In the genomic region with DNA sequence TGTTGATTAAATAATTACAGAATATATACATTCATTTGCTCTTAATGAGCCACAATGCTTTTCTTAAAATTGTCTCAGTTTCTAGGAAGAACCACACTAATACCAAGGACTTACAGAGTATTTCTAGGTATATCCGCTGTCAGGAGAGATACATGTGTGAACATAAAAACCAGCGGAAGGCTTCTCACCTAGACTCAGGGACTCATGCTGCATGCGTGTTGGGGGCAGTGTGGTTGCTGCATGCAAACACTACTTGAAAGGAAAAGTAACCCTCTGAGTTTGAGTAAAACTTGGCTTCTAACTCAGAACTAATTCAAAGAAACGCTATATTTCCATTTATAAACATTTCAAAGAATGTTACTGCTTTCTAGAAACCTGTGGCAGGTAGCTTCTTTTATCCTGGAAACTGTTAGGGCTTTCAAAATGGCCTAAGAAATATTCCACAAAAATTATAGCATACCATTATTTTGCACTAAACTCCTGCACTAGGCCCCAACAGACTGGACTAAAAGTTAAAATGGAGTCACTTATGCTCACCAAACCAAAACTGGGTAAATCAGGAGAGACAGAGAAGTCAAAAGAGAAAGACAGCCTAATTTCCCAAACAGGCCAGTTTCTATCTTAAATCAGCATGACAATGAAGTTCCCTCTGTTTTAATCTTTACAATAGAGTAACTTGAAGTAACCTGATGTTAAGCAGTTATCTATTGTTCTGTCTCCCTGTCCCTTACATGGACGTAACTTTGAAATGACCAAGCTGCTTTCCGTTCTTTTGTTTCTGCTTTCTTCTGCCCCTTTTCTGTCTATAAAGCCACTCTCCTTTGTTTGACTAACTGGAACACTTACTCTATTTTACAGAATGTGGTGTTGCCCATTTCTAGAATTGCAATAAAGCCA, we compare ENCODE assay signal across 13 cellular contexts.
A peak's percentile ranks its signal among the peaks of the same experiment; 100 is the strongest.
DNase-seq lines count a peak whose midpoint lies in the region; ATAC-seq, FAIRE-seq and TF ChIP-seq lines count a peak whose summit lies in the region.
"Had no signal": no experiment of that assay in that cellular context is flagged by ENCODE, and none has a peak within 500 bp of the region (broad histone marks: within the 10 kb centered on the region; RNA-seq: fewer than 3 reads in every experiment).

No MANE protein-coding gene starts in this region.

- TF ChIP-seq CTCF in spleen (IDR thresholded peaks at IDR 0.05 in 8 of 11, conservative IDR thresholded peaks at IDR 0.05 in 3 of 11): no peak
- no peak for TF ChIP-seq CTCF in pancreas (IDR thresholded peaks at IDR 0.05)
- TF ChIP-seq CTCF in ovary (IDR thresholded peaks at IDR 0.05): no peak

- H3K9me3 ChIP-seq in spleen (no peaks in the 10 kb centered on the region), pancreas (no peaks in the 10 kb centered on the region), ovary (no peaks in the 10 kb centered on the region)
- H3K9me3 ChIP-seq: tibial artery had no signal

- intact Hi-C loops in spleen (cut with DNase I; ENCODE audit: low total_unique reads): no loop called here
- intact Hi-C loops in pancreas (cut with DNase I): no loop called here
- intact Hi-C loops in ovary (cut with DNase I): no loop called here

- TF ChIP-seq EP300 in ovary (IDR thresholded peaks at IDR 0.05): no peak

- H3K4me3 ChIP-seq in spleen (no peak overlapping the region), pancreas (no peak overlapping the region), ovary (no peak overlapping the region)
- H3K4me3 ChIP-seq: dorsolateral prefrontal cortex, tibial artery had no signal

- H3K27me3 ChIP-seq in spleen (replicated peaks in 1 of 7) (no peaks in the 10 kb centered on the region), pancreas (no peaks in the 10 kb centered on the region), ovary (no peaks in the 10 kb centered on the region)
- H3K27me3 ChIP-seq: dorsolateral prefrontal cortex, tibial artery had no signal

- FAIRE-seq in pancreas (lab: Jason Lieb, UNC): no peak

- ATAC-seq in GM18873 (IDR thresholded peaks at IDR 0.05; ENCODE audit: low FRiP score, unreplicated experiment) (no peak), HG03469 (IDR thresholded peaks at IDR 0.05; ENCODE audit: unreplicated experiment) (no peak), pancreas (no peak)

- DNase-seq in activated gamma-delta T cell treated with Interleukin-2 at 50 U/mL for 16 hours (peak; percentile 55), activated gamma-delta T cell (lab: John Stamatoyannopoulos, UW) (no peak), spleen (no peak), pancreas (no peak), ovary (no peak)
- DNase-seq in activated gamma-delta T cell treated with anti-CD3 and anti-CD28 coated beads, Interleukin-2, amount 50 U/mL, for 16 hours (ENCODE audit: low read depth): peak; percentile 41
- DNase-seq: ACHN, dorsolateral prefrontal cortex, NCI-H524 treated with DMSO at 0.1 percent for 48 hours, nucleus accumbens, tibial artery had no signal

- H3K4me1 ChIP-seq in spleen (peaks cover 0 to 48% (median 17%) of the 10 kb centered on the region in 6 donors), pancreas (peaks cover 9 to 17% (median 13%) of the 10 kb centered on the region in 3 donors), ovary (ENCODE audit: insufficient read depth) (peaks cover 4% of the 10 kb centered on the region)

- WGBS in spleen, 5 donors: 78 to 89% (median 85%) methylated on average over 6 of the region's 6 CpGs
- WGBS in pancreas, 2 donors: 92 to 97% methylated on average over 6 of the region's 6 CpGs
- WGBS in ovary, 3 donors: 91 to 97% (median 94%) methylated on average over 6 of the region's 6 CpGs

- peak overlapping the region in 5 of 8 donors; percentile 13 to 57 (median 48) for H3K27ac ChIP-seq in spleen
- H3K27ac ChIP-seq in pancreas: no peak overlapping the region
- no peak overlapping the region for H3K27ac ChIP-seq in ovary
- H3K27ac ChIP-seq: tibial artery had no signal

- TF ChIP-seq POLR2A in spleen (IDR thresholded peaks at IDR 0.05): no peak
- no peak for TF ChIP-seq POLR2A in ovary (IDR thresholded peaks at IDR 0.05)

- no peaks in the 10 kb centered on the region for H3K36me3 ChIP-seq in spleen
- H3K36me3 ChIP-seq in pancreas: no peaks in the 10 kb centered on the region
- H3K36me3 ChIP-seq in ovary: no peaks in the 10 kb centered on the region
- H3K36me3 ChIP-seq: tibial artery had no signal

Comparison
In these comparisons a context has a peak if more than half of its experiments do, and no peak if none do; other contexts are left out.
1. DNase-seq: peak in activated gamma-delta T cell treated with Interleukin-2 at 50 U/mL for 16 hours (single experiment) and activated gamma-delta T cell treated with anti-CD3 and anti-CD28 coated beads, Interleukin-2, amount 50 U/mL, for 16 hours (single experiment); none in activated gamma-delta T cell (single experiment), spleen (single experiment), pancreas (0 of 6) and ovary (0 of 5).
2. H3K27ac ChIP-seq: peak in spleen (5 of 8); none in pancreas (0 of 4) and ovary (0 of 2).